ENCODE assay signal across 19 cellular contexts in the genomic region with DNA sequence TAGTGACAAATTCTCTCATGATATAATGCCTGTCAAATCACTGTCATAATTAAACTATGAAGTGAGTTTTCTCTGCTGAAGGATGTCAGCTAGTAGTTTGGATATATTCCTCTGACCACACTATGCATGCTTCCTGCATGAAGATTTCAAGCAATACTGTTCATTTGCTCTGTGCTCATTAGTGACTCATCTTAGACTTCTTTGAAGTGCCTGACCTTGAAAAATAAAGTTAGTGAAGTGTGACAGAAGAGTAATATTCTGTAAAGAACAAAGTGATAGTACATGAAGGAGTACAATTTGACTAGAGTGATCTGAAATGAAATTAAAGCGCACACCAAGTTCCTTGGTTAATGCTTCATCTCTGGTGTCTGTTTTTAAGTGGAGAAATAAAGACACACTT.
"Had no signal": no experiment of that assay in that cellular context is flagged by ENCODE, and none has a peak within 500 bp of the region (broad histone marks: within the 10 kb centered on the region; RNA-seq: fewer than 3 reads in every experiment).

No MANE protein-coding gene starts in this region.

- H3K27ac ChIP-seq: gastrocnemius medialis, heart left ventricle, hepatocyte, neural progenitor cell, prostate gland, sigmoid colon, testis, tibial artery had no signal

- ATAC-seq: effector memory CD8-positive, alpha-beta T cell; gastrocnemius medialis; heart left ventricle; left lobe of liver; natural killer cell; right cardiac atrium; stimulated activated memory B cell treated with anti-CD40 and anti-IgM and Interleukin-4, amounts not matched to agents 10 μg/mL and 1 μg/mL and 100 μg/mL, for 72 hours; stimulated activated naive CD8-positive, alpha-beta T cell treated with anti-CD3 and anti-CD28 coated beads, Interleukin-15, Interleukin-2, amounts not matched to agents 100 U/mL and 50 U/mL, for 24 hours had no signal

- H3K4me1 ChIP-seq: gastrocnemius medialis, heart left ventricle, neural progenitor cell, prostate gland, sigmoid colon, testis, tibial artery had no signal

- DNase-seq: cerebellar nuclear complex; cortex of kidney; effector memory CD8-positive, alpha-beta T cell; gastrocnemius medialis; heart left ventricle; natural killer cell; right cardiac atrium; sigmoid colon; stimulated activated CD4-positive, alpha-beta T cell treated with anti-CD3 and anti-CD28 coated beads, Interleukin-2, amount 100 ng/mL, for 24 hours; stimulated activated CD4-positive, alpha-beta T cell treated with anti-CD3 and anti-CD28 coated beads, Interleukin-4, amount 100 ng/mL, for 4 hours; stimulated activated naive CD8-positive, alpha-beta T cell treated with anti-CD3 and anti-CD28 coated beads, Interleukin-15, Interleukin-2, amounts not matched to agents 100 U/mL and 50 U/mL, for 24 hours; substantia nigra; testis; tibial artery had no signal

- H3K27me3 ChIP-seq: gastrocnemius medialis, heart left ventricle, hepatocyte, neural progenitor cell, sigmoid colon, testis, tibial artery had no signal
